8 cellular contexts compared by ENCODE assay signal in the genomic region with DNA sequence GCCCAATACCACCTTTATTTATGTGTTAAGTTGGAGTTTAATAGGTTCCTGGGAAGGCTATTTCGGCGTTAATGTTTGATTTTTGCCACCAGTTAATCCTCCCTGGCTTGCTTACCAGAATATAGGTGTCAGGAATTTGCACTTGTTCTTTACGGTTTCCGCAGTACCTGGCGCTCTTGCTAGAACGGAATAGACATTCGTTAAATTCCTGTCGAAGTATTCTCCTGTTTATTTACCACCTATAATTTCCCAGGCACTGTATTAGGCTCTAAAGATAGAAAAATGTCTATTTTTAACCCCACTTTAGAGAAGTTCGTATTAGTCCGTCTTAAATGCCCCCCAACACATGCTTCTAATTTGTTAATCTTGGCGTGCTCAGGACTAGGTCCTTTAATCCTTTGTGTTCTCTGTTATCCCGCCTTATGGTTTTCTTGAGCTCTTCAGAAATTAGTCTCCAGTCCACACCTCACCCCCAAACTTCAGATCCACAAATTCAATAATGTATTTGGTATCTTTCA. TPM values are rescaled to one million over a fixed set of nuclear protein-coding genes. Genes with fewer than 3 reads are reported as not detected.
DNase-seq lines count a peak whose midpoint lies in the region; ATAC-seq and TF ChIP-seq lines count a peak whose summit lies in the region.

No MANE protein-coding gene starts in this region.

- H3K36me3 ChIP-seq in MM.1S (replicated peaks; ENCODE audit: insufficient read depth, low read length) (no peaks in the 10 kb centered on the region), endocrine pancreas (ENCODE audit: control insufficient read depth, insufficient read depth, low read length) (no peaks in the 10 kb centered on the region), prostate gland (no peaks in the 10 kb centered on the region), adrenal gland (replicated peaks in 1 of 2) (no peaks in the 10 kb centered on the region)

- TF ChIP-seq POLR2A in prostate gland (IDR thresholded peaks at IDR 0.05) (no peak), adrenal gland (IDR thresholded peaks at IDR 0.05) (no peak)

- no peaks in the 10 kb centered on the region for H3K9me2 ChIP-seq in MM.1S (replicated peaks; ENCODE audit: insufficient read depth, low read length)

- TF ChIP-seq CTCF in MM.1S (IDR thresholded peaks at IDR 0.05; ENCODE audit: low read length) (no peak), prostate gland (IDR thresholded peaks at IDR 0.05) (no peak), adrenal gland (IDR thresholded peaks at IDR 0.05) (no peak)

- WGBS in prostate gland = 10% methylated on average over 12 of the region's 12 CpGs
- WGBS in adrenal gland, 4 donors = 12 to 16% (median 14%) methylated on average over 12 of the region's 12 CpGs

- H3K4me1 ChIP-seq in MM.1S (ENCODE audit: low read length) (no peaks in the 10 kb centered on the region; the same call in 1 of the 2 replicates), endocrine pancreas (ENCODE audit: control insufficient read depth, insufficient read depth, low read length) (no peaks in the 10 kb centered on the region), prostate gland (replicated peaks) (no peaks in the 10 kb centered on the region), adrenal gland (replicated peaks in 1 of 2) (peaks cover 5 to 8% of the 10 kb centered on the region in 2 donors)

- H3K27ac ChIP-seq in MM.1S (ENCODE audit: low read length) = no peak overlapping the region
- no peak overlapping the region for H3K27ac ChIP-seq in prostate gland
- H3K27ac ChIP-seq in adrenal gland = no peak overlapping the region

- peaks cover 18% of the 10 kb centered on the region for H3K27me3 ChIP-seq in MM.1S (replicated peaks; ENCODE audit: insufficient read depth, low read length)
- no peaks in the 10 kb centered on the region for H3K27me3 ChIP-seq in endocrine pancreas (ENCODE audit: control insufficient read depth, insufficient read depth, low read length)
- H3K27me3 ChIP-seq in prostate gland (replicated peaks; ENCODE audit: insufficient read depth) = no peaks in the 10 kb centered on the region
- no peaks in the 10 kb centered on the region for H3K27me3 ChIP-seq in adrenal gland

- H3K4me2 ChIP-seq in MM.1S (ENCODE audit: low read depth, low read length) = peak overlapping the region; percentile 75

- no peaks in the 10 kb centered on the region for H3K9me3 ChIP-seq in MM.1S (replicated peaks; ENCODE audit: insufficient read depth, low read length)
- H3K9me3 ChIP-seq in endocrine pancreas (ENCODE audit: control insufficient read depth, low read length) = no peaks in the 10 kb centered on the region
- no peaks in the 10 kb centered on the region for H3K9me3 ChIP-seq in prostate gland
- no peaks in the 10 kb centered on the region for H3K9me3 ChIP-seq in adrenal gland (replicated peaks in 1 of 3)

- no peaks in the 10 kb centered on the region for H4K20me1 ChIP-seq in MM.1S (ENCODE audit: insufficient read depth, low read length)

- peaks cover 33% of the 10 kb centered on the region for H3K79me2 ChIP-seq in MM.1S (ENCODE audit: low read length)

- peak; percentile 4 for ATAC-seq in GM18502 (IDR thresholded peaks at IDR 0.05; ENCODE audit: poor library complexity, unreplicated experiment)

- no peak for DNase-seq in MM.1S
- DNase-seq in prostate gland (ENCODE audit: low spot score) = no peak
- no peak for DNase-seq in cerebellar nuclear complex (lab: John Stamatoyannopoulos, UW)
- DNase-seq in adrenal gland = no peak
- DNase-seq in NOMO-1 treated with dmso at 0.1 percent for 144 hours (lab: John Stamatoyannopoulos, UW; ENCODE audit: unreplicated experiment) = no peak
- DNase-seq in LoVo (ENCODE audit: low spot score) = no peak

- H3K9ac ChIP-seq in MM.1S (ENCODE audit: low read length) (peak overlapping the region; percentile 32; the same call in 1 of the 2 replicates), endocrine pancreas (ENCODE audit: control insufficient read depth, insufficient read depth, low read length) (peak overlapping the region; percentile 38)

- intact Hi-C loops in prostate gland (cut with DNase I) = no loop called here
- intact Hi-C loops in adrenal gland (cut with DNase I) = no loop called here

- peak overlapping the region; percentile 71 for H2AFZ ChIP-seq in MM.1S (ENCODE audit: low read length)

- H3F3A ChIP-seq in MM.1S (ENCODE audit: insufficient read depth, low read length) = no peaks in the 10 kb centered on the region

- peak overlapping the region; percentile 68 for H3K4me3 ChIP-seq in MM.1S (ENCODE audit: low read length)
- H3K4me3 ChIP-seq in endocrine pancreas (ENCODE audit: control insufficient read depth, insufficient read depth, low read length) = peak overlapping the region; percentile 50
- peak overlapping the region; percentile 44 to 46 for H3K4me3 ChIP-seq in prostate gland
- peak overlapping the region in 2 of 4 donors; percentile 21 to 75 for H3K4me3 ChIP-seq in adrenal gland

RNA-seq across cellular contexts. Expression of a gene that starts 0.6 kb away (rescaled TPM):
- total RNA-seq in prostate gland (1 to 10 TPM in 1 of 2 donors, under 1 TPM in 1; 0.50 to 7.6 TPM), adrenal gland (1 to 10 TPM in 2 of 8 donors, under 1 TPM in 5, not detected in 1; 0.55 to 2.4 (median 0.61) TPM)
- 1 to 10 TPM in 2 of 3 donors, under 1 TPM in 1; 0.71 to 1.4 (median 1.3) TPM for polyA plus RNA-seq in adrenal gland

RNA-seq across cellular contexts. Expression of a gene that starts 46.7 kb away (rescaled TPM):
- total RNA-seq in prostate gland = 10 to 100 TPM in 1 of 2 donors, under 1 TPM in 1; 0.91 to 14.0 TPM
- 10 to 100 TPM in 5 of 8 donors, 1 to 10 TPM in 3; 6.5 to 21.2 (median 13.1) TPM for total RNA-seq in adrenal gland
- polyA plus RNA-seq in adrenal gland = 10 to 100 TPM in 1 of 3 donors, 1 to 10 TPM in 2; 1.9 to 11.7 (median 3.8) TPM
